In genomic region chr4:109990307-109991257, GRCh38 we compare ENCODE assay signal across 9 cellular contexts.
DNase-seq lines count a peak whose midpoint lies in the region; ATAC-seq and TF ChIP-seq lines count a peak whose summit lies in the region.
"Had no signal": no experiment of that assay in that cellular context is flagged by ENCODE, and none has a peak within 500 bp of the region (broad histone marks: within the 10 kb centered on the region; RNA-seq: fewer than 3 reads in every experiment).

No MANE protein-coding gene starts in this region.

- peak overlapping the region; percentile 19; the same call in 1 of the 2 replicates for H3K4me2 ChIP-seq in OCI-LY1 (ENCODE audit: low read length)

- intact Hi-C loops in Right ventricle myocardium superior (cut with DNase I): no loop called here
- intact Hi-C loops in left ventricle myocardium inferior (cut with micrococcal nuclease): no loop called here
- intact Hi-C loops in vagina (cut with DNase I): no loop called here
- intact Hi-C loops in colonic mucosa (cut with DNase I): no loop called here

- no peak for TF ChIP-seq POLR2A in vagina (IDR thresholded peaks at IDR 0.05)

- H3K4me3 ChIP-seq in left ventricle myocardium inferior (no peak overlapping the region), OCI-LY1 (ENCODE audit: low read depth, low read length, poor library complexity, severe bottlenecking) (no peak overlapping the region), vagina (no peak overlapping the region), colonic mucosa (no peak overlapping the region)

- no peaks in the 10 kb centered on the region for H3K9me2 ChIP-seq in OCI-LY1 (ENCODE audit: low read depth, low read length)

- H3K36me3 ChIP-seq in left ventricle myocardium inferior (no peaks in the 10 kb centered on the region), OCI-LY1 (ENCODE audit: insufficient read depth, low read length) (no peaks in the 10 kb centered on the region), vagina (no peaks in the 10 kb centered on the region), colonic mucosa (no peaks in the 10 kb centered on the region)

- H4K20me1 ChIP-seq in OCI-LY1 (ENCODE audit: insufficient read depth, low read length): no peaks in the 10 kb centered on the region

- H3K27ac ChIP-seq in left ventricle myocardium inferior (replicated peaks): no peak overlapping the region
- H3K27ac ChIP-seq in OCI-LY1 (ENCODE audit: low read depth, low read length, poor library complexity, severe bottlenecking): peak overlapping the region; percentile 95
- peak overlapping the region; percentile 1 for H3K27ac ChIP-seq in vagina
- H3K27ac ChIP-seq in colonic mucosa: no peak overlapping the region
- H3K27ac ChIP-seq: parathyroid adenoma had no signal

- no peak overlapping the region for H2AFZ ChIP-seq in OCI-LY1 (ENCODE audit: low read length)
- H2AFZ ChIP-seq: parathyroid adenoma had no signal

- H3K79me2 ChIP-seq in OCI-LY1 (ENCODE audit: insufficient read depth, low read length): no peaks in the 10 kb centered on the region
- H3K79me2 ChIP-seq: parathyroid adenoma had no signal

- DNase-seq in Right ventricle myocardium superior: no peak
- no peak for DNase-seq in left ventricle myocardium inferior
- DNase-seq in vagina (ENCODE audit: extremely low spot score in 2 of 2): no peak
- no peak for DNase-seq in colonic mucosa
- no peak for DNase-seq in NCI-H1417 (lab: John Stamatoyannopoulos, UW)
- DNase-seq in NCI-H1694 treated with DMSO at 0.1 percent for 48 hours (lab: John Stamatoyannopoulos, UW): no peak

- H3K9ac ChIP-seq in OCI-LY1 (ENCODE audit: low read length) (no peak overlapping the region), colonic mucosa (ENCODE audit: low read depth in 2 of 2, low read length in 2 of 2) (no peak overlapping the region)
- H3K9ac ChIP-seq: parathyroid adenoma had no signal

- TF ChIP-seq CTCF in left ventricle myocardium inferior (IDR thresholded peaks at IDR 0.05; ENCODE audit: borderline replicate concordance) (no peak), OCI-LY1 (IDR thresholded peaks at IDR 0.05; ENCODE audit: low read length) (no peak), vagina (IDR thresholded peaks at IDR 0.05) (no peak), colonic mucosa (IDR thresholded peaks at IDR 0.05) (no peak)

- no peaks in the 10 kb centered on the region for H3K9me3 ChIP-seq in left ventricle myocardium inferior (replicated peaks)
- no peaks in the 10 kb centered on the region; the same call in 1 of the 2 replicates for H3K9me3 ChIP-seq in OCI-LY1 (ENCODE audit: low read length)
- no peaks in the 10 kb centered on the region for H3K9me3 ChIP-seq in vagina
- H3K9me3 ChIP-seq in colonic mucosa: no peaks in the 10 kb centered on the region

- no peaks in the 10 kb centered on the region for H3K27me3 ChIP-seq in left ventricle myocardium inferior (ENCODE audit: low read depth)
- no peaks in the 10 kb centered on the region for H3K27me3 ChIP-seq in OCI-LY1 (ENCODE audit: insufficient read depth, low read length)
- H3K27me3 ChIP-seq in vagina: no peaks in the 10 kb centered on the region
- no peaks in the 10 kb centered on the region for H3K27me3 ChIP-seq in colonic mucosa

- H3K4me1 ChIP-seq in left ventricle myocardium inferior: peaks cover 3% of the 10 kb centered on the region
- peaks cover 46% of the 10 kb centered on the region for H3K4me1 ChIP-seq in OCI-LY1 (ENCODE audit: insufficient read depth, low read length, severe bottlenecking)
- H3K4me1 ChIP-seq in vagina: peaks cover 16% of the 10 kb centered on the region
- no peaks in the 10 kb centered on the region for H3K4me1 ChIP-seq in colonic mucosa
- H3K4me1 ChIP-seq: parathyroid adenoma had no signal

- H3F3A ChIP-seq in OCI-LY1 (ENCODE audit: insufficient read depth, low read length): no peaks in the 10 kb centered on the region

- ATAC-seq in Right ventricle myocardium superior (ENCODE audit: poor library complexity) (peak; percentile 59), HG02973 (IDR thresholded peaks at IDR 0.05; ENCODE audit: unreplicated experiment) (peak; percentile 74)

Comparison
In these comparisons a context has a peak if more than half of its experiments do, and no peak if none do; other contexts are left out.
1. H3K27ac ChIP-seq: peak in OCI-LY1 (single experiment) and vagina (single experiment); none in left ventricle myocardium inferior (single experiment) and colonic mucosa (single experiment).